In genomic region chr7:157601530-157601929, GRCh38 we compare ENCODE assay signal across 10 cellular contexts.
DNase-seq lines count a peak whose midpoint lies in the region; ATAC-seq and TF ChIP-seq lines count a peak whose summit lies in the region.
"Had no signal": no experiment of that assay in that cellular context is flagged by ENCODE, and none has a peak within 500 bp of the region (broad histone marks: within the 10 kb centered on the region; RNA-seq: fewer than 3 reads in every experiment).

No MANE protein-coding gene starts in this region.

- CTCF ChIA-PET in activated CD4-positive, alpha-beta memory T cell treated with anti-CD3 and anti-CD28 coated beads, Interleukin-2, amount 10 ng/mL, durations not matched to agents 7 days and 5 days (lab: Charles Lee): no interaction called here

- TF ChIP-seq CTCF in natural killer cell (IDR thresholded peaks at IDR 0.05): no peak

- intact Hi-C loops in natural killer cell (cut with micrococcal nuclease): no loop called here

- no peak overlapping the region for H3K27ac Mint-ChIP-seq in natural killer cell
- no peak overlapping the region for H3K27ac Mint-ChIP-seq in activated CD4-positive, alpha-beta memory T cell treated with anti-CD3 and anti-CD28 coated beads, Interleukin-2, amount 10 ng/mL, durations not matched to agents 7 days and 5 days

- no peaks in the 10 kb centered on the region for H3K36me3 Mint-ChIP-seq in natural killer cell
- no peaks in the 10 kb centered on the region for H3K36me3 Mint-ChIP-seq in activated CD4-positive, alpha-beta memory T cell treated with anti-CD3 and anti-CD28 coated beads, Interleukin-2, amount 10 ng/mL, durations not matched to agents 7 days and 5 days (ENCODE audit: low read depth)

- DNase-seq in NCI-H2227 (lab: John Stamatoyannopoulos, UW; ENCODE audit: unreplicated experiment) (peak; percentile 81), NCI-H2227 treated with DMSO at 0.1 percent for 48 hours (lab: John Stamatoyannopoulos, UW) (no peak), inferior parietal cortex (ENCODE audit: extremely low spot score) (peak; percentile 43), occipital lobe (lab: John Stamatoyannopoulos, UW) (peak; percentile 53), superior temporal gyrus (ENCODE audit: extremely low spot score) (peak; percentile 77), NCI-H510A (lab: John Stamatoyannopoulos, UW) (no peak), natural killer cell (no peak)
- DNase-seq in activated CD4-positive, alpha-beta memory T cell treated with anti-CD3 and anti-CD28 coated beads, Interleukin-2, amount 10 ng/mL, durations not matched to agents 7 days and 5 days: no peak
- DNase-seq: Kasumi-1, NCI-H187 treated with DMSO at 0.1 percent for 48 hours had no signal

- POLR2A ChIA-PET in activated CD4-positive, alpha-beta memory T cell treated with anti-CD3 and anti-CD28 coated beads, Interleukin-2, amount 10 ng/mL, durations not matched to agents 7 days and 5 days (lab: Charles Lee): interaction anchor here (1.0 kb wide), 1 partner anchor 12 kb away, joined by 3 read pairs; no protein-coding TSS in a partner anchor

- no peak overlapping the region for H3K4me3 Mint-ChIP-seq in natural killer cell
- H3K4me3 Mint-ChIP-seq in activated CD4-positive, alpha-beta memory T cell treated with anti-CD3 and anti-CD28 coated beads, Interleukin-2, amount 10 ng/mL, durations not matched to agents 7 days and 5 days: no peak overlapping the region

- no peaks in the 10 kb centered on the region for H3K9me3 Mint-ChIP-seq in natural killer cell
- no peaks in the 10 kb centered on the region for H3K9me3 Mint-ChIP-seq in activated CD4-positive, alpha-beta memory T cell treated with anti-CD3 and anti-CD28 coated beads, Interleukin-2, amount 10 ng/mL, durations not matched to agents 7 days and 5 days

- peaks cover 0 to 3% of the 10 kb centered on the region in 2 donors for H3K27me3 Mint-ChIP-seq in natural killer cell (ENCODE audit: low read depth in 2 of 2)
- H3K27me3 Mint-ChIP-seq in activated CD4-positive, alpha-beta memory T cell treated with anti-CD3 and anti-CD28 coated beads, Interleukin-2, amount 10 ng/mL, durations not matched to agents 7 days and 5 days: peaks cover 2% of the 10 kb centered on the region

- no peak for ATAC-seq in natural killer cell

- H3K4me1 Mint-ChIP-seq in natural killer cell: no peaks in the 10 kb centered on the region
- no peaks in the 10 kb centered on the region for H3K4me1 Mint-ChIP-seq in activated CD4-positive, alpha-beta memory T cell treated with anti-CD3 and anti-CD28 coated beads, Interleukin-2, amount 10 ng/mL, durations not matched to agents 7 days and 5 days

Comparison
In these comparisons a context has a peak if more than half of its experiments do, and no peak if none do; other contexts are left out.
1. DNase-seq: peak in NCI-H2227 (single experiment), inferior parietal cortex (single experiment), occipital lobe (single experiment) and superior temporal gyrus (single experiment); none in NCI-H2227 treated with DMSO at 0.1 percent for 48 hours (single experiment), NCI-H510A (single experiment), natural killer cell (single experiment) and activated CD4-positive, alpha-beta memory T cell treated with anti-CD3 and anti-CD28 coated beads, Interleukin-2, amount 10 ng/mL, durations not matched to agents 7 days and 5 days (single experiment).